In the genomic region with DNA sequence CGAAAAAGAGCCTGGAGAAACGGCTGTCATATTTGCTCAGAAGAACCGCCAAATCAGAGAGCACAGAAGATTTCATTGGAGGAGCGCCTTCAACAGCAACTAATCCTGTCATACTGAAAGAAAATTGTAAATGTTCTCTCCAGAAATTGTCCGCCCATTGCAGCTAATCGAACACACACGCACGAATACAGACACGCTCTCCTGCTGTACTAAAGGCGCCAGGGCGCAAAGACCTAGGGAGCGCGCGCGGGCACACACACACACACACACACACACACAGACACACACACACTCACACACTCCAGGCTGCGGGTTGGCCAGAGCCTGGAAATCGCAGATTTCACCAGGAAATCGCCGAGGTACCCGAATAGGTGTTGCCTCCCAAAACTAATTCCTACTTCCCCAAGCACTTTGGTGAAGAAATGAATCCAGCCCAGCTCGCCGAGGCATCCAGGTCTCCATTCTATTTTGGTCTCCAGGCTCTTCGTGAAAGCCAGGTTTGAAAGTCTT, we compare ENCODE assay signal across 8 cellular contexts. TPM values are rescaled to one million over a fixed set of nuclear protein-coding genes. Genes with fewer than 3 reads are reported as not detected.
DNase-seq lines count a peak whose midpoint lies in the region; ATAC-seq and TF ChIP-seq lines count a peak whose summit lies in the region.

Gene CHRM2 (plus strand): TSS at position 157 of the 510 bp plus-strand sequence. CDS start 146,214 bp downstream, outside the sequence.

- ATAC-seq in GM18502 (IDR thresholded peaks at IDR 0.05; ENCODE audit: poor library complexity, unreplicated experiment): no peak
- no peak for ATAC-seq in omental fat pad (ENCODE audit: low FRiP score)

- H3K4me3 ChIP-seq in fibroblast of villous mesenchyme (ENCODE audit: low read depth, low read length) (peak within 1 kb of the TSS; percentile 71), neuron (ENCODE audit: low read length) (peak within 1 kb of the TSS; percentile 25)

- peaks cover 34% of the 10 kb centered on the region for H3K4me1 ChIP-seq in neuron (ENCODE audit: insufficient read depth, low read length)

- TF ChIP-seq CTCF in fibroblast of villous mesenchyme (IDR thresholded peaks at IDR 0.05; ENCODE audit: insufficient read depth, low read depth, low read length): no peak
- TF ChIP-seq CTCF in omental fat pad (IDR thresholded peaks at IDR 0.05): no peak

- DNase-seq in EH (ENCODE audit: low read depth) (peak; percentile 43), NCI-H774 (lab: John Stamatoyannopoulos, UW) (peak; percentile 11), fibroblast of villous mesenchyme (ENCODE audit: low read depth) (peak; percentile 50), DMS153 (lab: John Stamatoyannopoulos, UW) (no peak), omental fat pad (ENCODE audit: low spot score) (no peak)
- DNase-seq in activated CD4-positive, alpha-beta T cell treated with anti-CD3 and anti-CD28 coated beads for 1 hour: no peak

- peak within 1 kb of the TSS; percentile 51 for H2AFZ ChIP-seq in neuron (ENCODE audit: low read depth, low read length)

- no peaks in the 10 kb centered on the region for H3K36me3 ChIP-seq in neuron (ENCODE audit: insufficient read depth, low read length)

- H3K9me3 ChIP-seq in neuron (ENCODE audit: low read length): no peaks in the 10 kb centered on the region

- H3K27me3 ChIP-seq in neuron (ENCODE audit: insufficient read depth, low read length): peaks cover 72% of the 10 kb centered on the region

RNA-seq across cellular contexts. Expression of gene CHRM2, which starts in this region (rescaled TPM):
- 28.9 and 74.4 TPM in 2 replicates for total RNA-seq in fibroblast of villous mesenchyme
- total RNA-seq in omental fat pad: under 1 TPM in 2 of 4 donors, not detected in 2; 0.09 to 0.47 TPM

Comparison
In these comparisons a context has a peak if more than half of its experiments do, and no peak if none do; other contexts are left out.
1. RNA of gene CHRM2 (total RNA-seq): 28.9 to 74.4 TPM in fibroblast of villous mesenchyme; 0.09 to 0.47 TPM in omental fat pad; every median in the first group is over 10 times any median in the second.
2. DNase-seq: peak in EH (single experiment), NCI-H774 (single experiment) and fibroblast of villous mesenchyme (single experiment); none in DMS153 (single experiment), activated CD4-positive, alpha-beta T cell treated with anti-CD3 and anti-CD28 coated beads for 1 hour (single experiment) and omental fat pad (single experiment).